ENCODE assay signal across 23 cellular contexts in genomic region chr3:55583475-55583874, GRCh38.
DNase-seq lines count a peak whose midpoint lies in the region; ATAC-seq, FAIRE-seq and TF ChIP-seq lines count a peak whose summit lies in the region.
"Had no signal": no experiment of that assay in that cellular context is flagged by ENCODE, and none has a peak within 500 bp of the region (broad histone marks: within the 10 kb centered on the region; RNA-seq: fewer than 3 reads in every experiment).

No MANE protein-coding gene starts in this region.

- H3K36me3 ChIP-seq in endothelial cell of umbilical vein (ENCODE audit: control insufficient read depth in 2 of 2, extremely low read depth in 1 of 2, insufficient read depth in 2 of 2, low read length in 2 of 2) (no peaks in the 10 kb centered on the region), trophoblast cell (ENCODE audit: control insufficient read depth in 1 of 2, insufficient read depth in 2 of 2, low read length in 2 of 2) (no peaks in the 10 kb centered on the region)
- H3K36me3 ChIP-seq: BE2C, BLaER1 had no signal

- H3K9ac ChIP-seq in endothelial cell of umbilical vein (replicated peaks; ENCODE audit: extremely low read depth, insufficient read depth, low read length) (no peak overlapping the region), trophoblast cell (ENCODE audit: low read length) (no peak overlapping the region)
- H3K9ac ChIP-seq: BLaER1 had no signal

- H2BK5ac ChIP-seq in trophoblast cell (ENCODE audit: low read depth, low read length, poor library complexity), result peak overlapping the region; percentile 57

- H2AK5ac ChIP-seq in trophoblast cell (ENCODE audit: low read length), result peak overlapping the region; percentile 55

- peak overlapping the region; percentile 16 for H4K8ac ChIP-seq in trophoblast cell (ENCODE audit: low read depth, low read length)

- dilution Hi-C loops in endothelial cell of umbilical vein (cut with MboI; ENCODE audit: extremely low pct_ligation_motif_present, low sequenced_read_pairs), result no loop called here

- H3K18ac ChIP-seq in trophoblast cell (ENCODE audit: low read length), result no peak overlapping the region

- no peak for DNase-seq in endothelial cell of umbilical vein (ENCODE audit: low read depth, low spot score)
- DNase-seq in trophoblast cell, result no peak
- DNase-seq in 8988T, result no peak
- no peak for DNase-seq in LoVo (ENCODE audit: low spot score)
- DNase-seq in NCI-H1930 (lab: John Stamatoyannopoulos, UW), result no peak
- DNase-seq: ACHN; BE2C; C1 segment of cervical spinal cord; Caco-2; Calu3; CD4-positive, alpha-beta T cell; CD8-positive, alpha-beta T cell; DMS79; DND-41; EL; GF-D8 had no signal

- no peak overlapping the region for H4K12ac ChIP-seq in trophoblast cell (ENCODE audit: low read depth, low read length)

- H3K4me1 ChIP-seq in endothelial cell of umbilical vein (ENCODE audit: control insufficient read depth, extremely low read depth, insufficient read depth, low read length) (no peaks in the 10 kb centered on the region), trophoblast cell (ENCODE audit: control insufficient read depth in 1 of 2, insufficient read depth in 2 of 2, low read length in 2 of 2) (peaks cover 12 to 23% of the 10 kb centered on the region in 2 experiments)
- H3K4me1 ChIP-seq: A549, BE2C, Caco-2 had no signal

- no peak overlapping the region for H3K4ac ChIP-seq in trophoblast cell (ENCODE audit: low read depth, low read length)

- intact Hi-C loops in endothelial cell of umbilical vein (cut with micrococcal nuclease), result no loop called here

- no peaks in the 10 kb centered on the region for H4K20me1 ChIP-seq in endothelial cell of umbilical vein (replicated peaks; ENCODE audit: control insufficient read depth, extremely low read depth, insufficient read depth, low read length)
- H4K20me1 ChIP-seq: BLaER1 had no signal

- ATAC-seq in HG03108 (IDR thresholded peaks at IDR 0.05; ENCODE audit: unreplicated experiment), result no peak
- ATAC-seq: A549; CD8-positive, alpha-beta T cell had no signal

- CTCF ChIA-PET in endothelial cell of umbilical vein (lab: Charles Lee), result no interaction called here

- H4K91ac ChIP-seq in trophoblast cell (ENCODE audit: low read depth, low read length), result peak overlapping the region; percentile 67

- POLR2A ChIA-PET in endothelial cell of umbilical vein (lab: Charles Lee), result no interaction called here

- no peaks in the 10 kb centered on the region for H3K27me3 ChIP-seq in endothelial cell of umbilical vein (ENCODE audit: control insufficient read depth in 2 of 2, insufficient read depth in 2 of 2, low read length in 2 of 2)
- H3K27me3 ChIP-seq in trophoblast cell (ENCODE audit: insufficient read depth, low read length), result no peaks in the 10 kb centered on the region
- H3K27me3 ChIP-seq: BE2C, BLaER1 had no signal

- no peak overlapping the region for H2AFZ ChIP-seq in endothelial cell of umbilical vein (ENCODE audit: low read depth, low read length)
- no peak overlapping the region for H2AFZ ChIP-seq in trophoblast cell (ENCODE audit: insufficient read depth, low read length, poor library complexity)

- H3K14ac ChIP-seq in trophoblast cell (ENCODE audit: low read length), result no peak overlapping the region

- H3K9me3 ChIP-seq in endothelial cell of umbilical vein (replicated peaks; ENCODE audit: control insufficient read depth, insufficient read depth, low read length) (no peaks in the 10 kb centered on the region), trophoblast cell (ENCODE audit: insufficient read depth, low read depth, low read length) (no peaks in the 10 kb centered on the region)
- H3K9me3 ChIP-seq: A549, BE2C, BLaER1, Caco-2 had no signal

- peak; percentile 19 for FAIRE-seq in G401.6 (lab: Jason Lieb, UNC)
- peak; percentile 84 for FAIRE-seq in endothelial cell of umbilical vein (lab: Jason Lieb, UNC)
- FAIRE-seq: A549, D721Med, GM12891, GM19239 had no signal

- no peaks in the 10 kb centered on the region for H3K9me1 ChIP-seq in endothelial cell of umbilical vein (replicated peaks; ENCODE audit: control insufficient read depth, extremely low read depth, insufficient read depth, low read length)

- peaks cover 22% of the 10 kb centered on the region for H3K79me1 ChIP-seq in trophoblast cell (ENCODE audit: low read length)

- H2BK120ac ChIP-seq in trophoblast cell (ENCODE audit: insufficient read depth, low read length, poor library complexity), result peak overlapping the region; percentile 35

- WGBS in trophoblast cell (ENCODE audit: extremely low coverage, insufficient coverage, insufficient read length), result no CpG with 5 or more reads among the region's 3 CpGs

- TF ChIP-seq CTCF in endothelial cell of umbilical vein (IDR thresholded peaks at IDR 0.05; ENCODE audit: extremely low read depth in 1 of 2, insufficient read depth in 1 of 2, low read depth in 1 of 2, low read length in 2 of 2), result no peak

- H3K4me2 ChIP-seq in endothelial cell of umbilical vein (ENCODE audit: insufficient read depth, low read length) (no peak overlapping the region), trophoblast cell (ENCODE audit: low read length) (no peak overlapping the region)
- H3K4me2 ChIP-seq: A549, BLaER1 had no signal

- H3K23ac ChIP-seq in trophoblast cell (ENCODE audit: low read length), result no peak overlapping the region

- no peaks in the 10 kb centered on the region for H3K79me2 ChIP-seq in endothelial cell of umbilical vein (ENCODE audit: control insufficient read depth, insufficient read depth, low read length)
- H3K79me2 ChIP-seq in trophoblast cell (ENCODE audit: control insufficient read depth, insufficient read depth, low read length, poor library complexity), result no peaks in the 10 kb centered on the region

- peak overlapping the region; percentile 56 for H2BK12ac ChIP-seq in trophoblast cell (ENCODE audit: low read length)

- H3K27ac ChIP-seq in endothelial cell of umbilical vein (ENCODE audit: insufficient read depth, low read depth, low read length) (no peak overlapping the region), trophoblast cell (ENCODE audit: low read depth, low read length) (no peak overlapping the region)
- H3K27ac ChIP-seq: A549, BLaER1 had no signal

- no peak for TF ChIP-seq POLR2A in endothelial cell of umbilical vein (IDR thresholded peaks at IDR 0.05; ENCODE audit: low read depth, low read length)

- H3K4me3 ChIP-seq in endothelial cell of umbilical vein (replicated peaks in 1 of 3; ENCODE audit: insufficient read depth in 1 of 3, low read depth in 1 of 3, low read length in 3 of 3), result no peak overlapping the region
- no peak overlapping the region for H3K4me3 ChIP-seq in trophoblast cell (ENCODE audit: low read depth, low read length)
- H3K4me3 ChIP-seq: A549, BLaER1 had no signal

- BruUV-seq in endothelial cell of umbilical vein (replicated peaks; lab: Mats Ljungman, UMichigan), result no TSS peak

TF ChIP-seq in endothelial cell of umbilical vein, 7 proteins besides CTCF, POLR2A, EP300 and RAD21:
- TF ChIP-seq MYC (IDR thresholded peaks at IDR 0.05; ENCODE audit: low read depth, low read length) (no peak), JUN (IDR thresholded peaks at IDR 0.05; ENCODE audit: borderline replicate concordance, insufficient read depth, insufficient read length, low read depth) (no peak), POLR2AphosphoS5 (IDR thresholded peaks at IDR 0.05; ENCODE audit: insufficient read depth, low read depth, low read length) (no peak), EZH2 (IDR thresholded peaks at IDR 0.05; ENCODE audit: borderline replicate concordance, low read depth, low read length, severe bottlenecking) (no peak), MAX (IDR thresholded peaks at IDR 0.05; ENCODE audit: insufficient read depth, insufficient read length) (no peak), GATA2 (IDR thresholded peaks at IDR 0.05; ENCODE audit: insufficient read depth, insufficient read length, low read depth, low read length) (no peak), FOS (IDR thresholded peaks at IDR 0.05; ENCODE audit: borderline replicate concordance, insufficient read depth, low read length) (no peak)
